Comparison of ENCODE assay signal across 7 cellular contexts in genomic region chr19:7918062-7918614, GRCh38. TPM values are rescaled to one million over a fixed set of nuclear protein-coding genes. Genes with fewer than 3 reads are reported as not detected.
DNase-seq lines count a peak whose midpoint lies in the region; ATAC-seq and TF ChIP-seq lines count a peak whose summit lies in the region.
"Not testable (repeated sequence)": the region's sequence is repeated elsewhere in the genome, so short reads cannot be mapped to it uniquely, and the experiment has no call there.
"Had no signal": no experiment of that assay in that cellular context is flagged by ENCODE, and none has a peak within 500 bp of the region (broad histone marks: within the 10 kb centered on the region; RNA-seq: fewer than 3 reads in every experiment).

No MANE protein-coding gene starts in this region.

- DNase-seq in GM23338 (ENCODE audit: low spot score); cardiac muscle cell (ENCODE audit: low read depth in 1 of 2, low spot score in 1 of 2); upper lobe of left lung: not testable (repeated sequence)

- H3K36me3 ChIP-seq in GM23338 (ENCODE audit: insufficient read depth); cardiac muscle cell: not testable (repeated sequence)
- peaks cover 0 to 21% (median 15%) of the 10 kb centered on the region in 4 donors for H3K36me3 ChIP-seq in upper lobe of left lung

- peaks cover 15% of the 10 kb centered on the region for H3K4me1 Mint-ChIP-seq in GM23338
- peaks cover 48% of the 10 kb centered on the region for H3K4me1 Mint-ChIP-seq in brain
- peaks cover 20% of the 10 kb centered on the region for H3K4me1 Mint-ChIP-seq in nephron

- TF ChIP-seq POLR2A in upper lobe of left lung (IDR thresholded peaks at IDR 0.05), result not testable (repeated sequence)

- H3K4me1 ChIP-seq in GM23338 (ENCODE audit: insufficient read depth); cardiac muscle cell (ENCODE audit: low read depth): not testable (repeated sequence)
- peaks cover 44 to 65% (median 49%) of the 10 kb centered on the region in 4 donors for H3K4me1 ChIP-seq in upper lobe of left lung

- not testable (repeated sequence) for H3K36me3 Mint-ChIP-seq in GM23338 (ENCODE audit: low read depth); brain; nephron (ENCODE audit: low read depth)

- H2AFZ ChIP-seq in GM23338, result peak overlapping the region; percentile 86

- H4K20me1 ChIP-seq in GM23338 (replicated peaks; ENCODE audit: insufficient read depth), result not testable (repeated sequence)

- H3K79me2 ChIP-seq in GM23338 (replicated peaks; ENCODE audit: insufficient read depth), result not testable (repeated sequence)

- H3K27ac ChIP-seq in GM23338 (ENCODE audit: low read depth); VCaP; cardiac muscle cell; upper lobe of left lung: not testable (repeated sequence)

- peaks cover 26% of the 10 kb centered on the region for H3F3A ChIP-seq in GM23338 (replicated peaks; ENCODE audit: low read depth)

- not testable (repeated sequence) for H3K9me3 ChIP-seq in cardiac muscle cell (ENCODE audit: low read depth); upper lobe of left lung

- peaks cover 49% of the 10 kb centered on the region for H3K27me3 Mint-ChIP-seq in GM23338 (ENCODE audit: insufficient read depth, low read depth, poor library complexity)
- peaks cover 55% of the 10 kb centered on the region for H3K27me3 Mint-ChIP-seq in brain
- peaks cover 59% of the 10 kb centered on the region for H3K27me3 Mint-ChIP-seq in nephron (ENCODE audit: low read depth)

- peak overlapping the region; percentile 64 for H3K4me3 ChIP-seq in GM23338
- peak overlapping the region; percentile 29 for H3K4me3 ChIP-seq in cardiac muscle cell
- H3K4me3 ChIP-seq in upper lobe of left lung, result peak overlapping the region in 3 of 4 donors; percentile 33 to 49 (median 38)

- 26 to 34% methylated on average over 28 to 29 of the region's 29 CpGs for WGBS in upper lobe of left lung, 2 donors

- H3K4me3 Mint-ChIP-seq in GM23338, result peak overlapping the region; percentile 67
- H3K4me3 Mint-ChIP-seq in brain, result peak overlapping the region; percentile 73 to 78 (median 75)
- peak overlapping the region; percentile 63 to 72 (median 66) for H3K4me3 Mint-ChIP-seq in nephron

- not testable (repeated sequence) for ATAC-seq in GM23338; upper lobe of left lung (ENCODE audit: low FRiP score in 2 of 2)

- not testable (repeated sequence) for H3K9me2 ChIP-seq in GM23338 (ENCODE audit: insufficient read depth)

- not testable (repeated sequence) for H3K9me3 Mint-ChIP-seq in GM23338, brain, nephron

- peak overlapping the region; percentile 91 for H3K4me2 ChIP-seq in GM23338

- peak in 1 of 2 experiments; percentile 5; a peak in 1 of 4 replicates for TF ChIP-seq CTCF in GM23338 (conservative IDR thresholded peaks at IDR 0.05; ENCODE audit: low read depth in 2 of 2)
- TF ChIP-seq CTCF in VCaP (conservative IDR thresholded peaks at IDR 0.05), result peak; percentile 40
- TF ChIP-seq CTCF in brain (conservative IDR thresholded peaks at IDR 0.05), result peak in 1 of 2 experiments; percentile 8
- not testable (repeated sequence) for TF ChIP-seq CTCF in cardiac muscle cell (IDR thresholded peaks at IDR 0.05; ENCODE audit: low read depth, low read length); upper lobe of left lung (IDR thresholded peaks at IDR 0.05)
- peak in 2 of 3 experiments; percentile 1 to 7 for TF ChIP-seq CTCF in nephron (IDR thresholded peaks at IDR 0.05; ENCODE audit: unreplicated experiment in 3 of 3)

- not testable (repeated sequence) for H3K27ac Mint-ChIP-seq in GM23338, nephron
- H3K27ac Mint-ChIP-seq in brain, result peak overlapping the region in 1 of 5 experiments; percentile 24

- not testable (repeated sequence) for TF ChIP-seq EP300 in upper lobe of left lung (IDR thresholded peaks at IDR 0.05)

- H3K27me3 ChIP-seq in GM23338 (ENCODE audit: insufficient read depth) (peaks cover 57% of the 10 kb centered on the region), cardiac muscle cell (peaks cover 51% of the 10 kb centered on the region), upper lobe of left lung (peaks cover 0 to 39% (median 27%) of the 10 kb centered on the region in 4 donors)

RNA-seq across cellular contexts. Expression of gene SNAPC2, which starts 2.0 kb away (rescaled TPM):
- total RNA-seq in GM23338 (2014; rRNA removed; shearing (Covaris generic)), result 17.2 and 25.1 TPM in 2 replicates
- polyA plus RNA-seq in GM23338 (2016; fragmentation: Nextera tagmentation; extraction: Ambion mirVana) (16.4 and 17.1 TPM in 2 replicates), brain (ENCODE audit: insufficient read depth, low read depth, low replicate concordance) (56.5 TPM), cardiac muscle cell (22.5 and 31.4 TPM in 2 replicates)
- total RNA-seq in cardiac muscle cell (22.1 and 42.1 TPM in 2 replicates), upper lobe of left lung (10 to 100 TPM in 5 of 6 donors, 1 to 10 TPM in 1; 5.2 to 28.0 (median 19.2) TPM)

RNA-seq across cellular contexts. Expression of gene TGFBR3L, which starts 3.5 kb away (rescaled TPM):
- 1.7 and 5.6 TPM in 2 replicates for total RNA-seq in GM23338 (2014; rRNA removed; shearing (Covaris generic))
- polyA plus RNA-seq in GM23338 (2016; fragmentation: Nextera tagmentation; extraction: Ambion mirVana) (6.2 and 7.0 TPM in 2 replicates), brain (ENCODE audit: insufficient read depth, low read depth, low replicate concordance) (13.6 TPM), cardiac muscle cell (2.6 and 11.8 TPM in 2 replicates)
- total RNA-seq in cardiac muscle cell (0.46 and 3.2 TPM in 2 replicates), upper lobe of left lung (1 to 10 TPM in 1 of 6 donors, under 1 TPM in 1, not detected in 4; 0.37 to 1.1 TPM)
- total RNA-seq: thyroid gland had no signal

RNA-seq across cellular contexts. Expression of gene CTXN1, which starts 7.8 kb away (rescaled TPM):
- 52.4 and 53.1 TPM in 2 replicates for total RNA-seq in GM23338 (2014; rRNA removed; shearing (Covaris generic))
- polyA plus RNA-seq in GM23338 (2016; fragmentation: Nextera tagmentation; extraction: Ambion mirVana) (22.3 and 22.5 TPM in 2 replicates), brain (ENCODE audit: insufficient read depth, low read depth, low replicate concordance) (260 TPM), cardiac muscle cell (18.1 and 48.5 TPM in 2 replicates)
- total RNA-seq in cardiac muscle cell (22.8 and 60.1 TPM in 2 replicates), upper lobe of left lung (10 to 100 TPM in 3 of 6 donors, 1 to 10 TPM in 3; 1.2 to 28.3 (median 13.4) TPM)

RNA-seq across cellular contexts. Expression of gene MAP2K7, which starts 14.5 kb away (rescaled TPM):
- 22.6 and 23.2 TPM in 2 replicates for total RNA-seq in GM23338 (2014; rRNA removed; shearing (Covaris generic))
- 11.3 and 12.2 TPM in 2 replicates for polyA plus RNA-seq in GM23338 (2016; fragmentation: Nextera tagmentation; extraction: Ambion mirVana)
- 76.0 TPM for polyA plus RNA-seq in brain (ENCODE audit: insufficient read depth, low read depth, low replicate concordance)
- 23.5 and 24.1 TPM in 2 replicates for total RNA-seq in cardiac muscle cell
- 12.4 and 18.6 TPM in 2 replicates for polyA plus RNA-seq in cardiac muscle cell
- total RNA-seq in upper lobe of left lung, result 10 to 100 TPM; 21.1 to 61.8 (median 33.0) TPM

RNA-seq across cellular contexts. Expression of gene TIMM44, which starts 25.3 kb away (rescaled TPM):
- total RNA-seq in GM23338 (2014; rRNA removed; shearing (Covaris generic)), result 121 and 125 TPM in 2 replicates
- 128 and 131 TPM in 2 replicates for polyA plus RNA-seq in GM23338 (2016; fragmentation: Nextera tagmentation; extraction: Ambion mirVana)
- polyA plus RNA-seq in brain (ENCODE audit: insufficient read depth, low read depth, low replicate concordance), result 51.2 TPM
- 77.9 and 92.4 TPM in 2 replicates for total RNA-seq in cardiac muscle cell
- polyA plus RNA-seq in cardiac muscle cell, result 52.0 and 52.5 TPM in 2 replicates
- total RNA-seq in upper lobe of left lung, result 10 to 100 TPM; 39.8 to 83.2 (median 52.7) TPM
